Comparison of ENCODE assay signal across 7 cellular contexts in genomic region chr12:120367252-120367923, GRCh38. TPM values are rescaled to one million over a fixed set of nuclear protein-coding genes. Genes with fewer than 3 reads are reported as not detected.
DNase-seq lines count a peak whose midpoint lies in the region; ATAC-seq and TF ChIP-seq lines count a peak whose summit lies in the region.

No MANE protein-coding gene starts in this region.

- peak; percentile 53 for ATAC-seq in omental fat pad (ENCODE audit: low FRiP score)
- ATAC-seq in GM19324 (IDR thresholded peaks at IDR 0.05; ENCODE audit: low FRiP score, unreplicated experiment) = no peak

- DNase-seq in NCI-H2227 (lab: John Stamatoyannopoulos, UW; ENCODE audit: unreplicated experiment) = peak; percentile 58
- DNase-seq in ecto neural progenitor cell (ENCODE audit: low spot score) = peak; percentile 79
- no peak for DNase-seq in omental fat pad (ENCODE audit: low spot score)
- DNase-seq in NOMO-1 treated with dmso at 0.1 percent for 144 hours (lab: John Stamatoyannopoulos, UW; ENCODE audit: unreplicated experiment) = no peak
- no peak for DNase-seq in NCI-H2196 (lab: John Stamatoyannopoulos, UW; ENCODE audit: unreplicated experiment)

- peak; percentile 34; the same call in 1 of the 2 replicates for TF ChIP-seq CTCF in GM12874 (IDR thresholded peaks at IDR 0.05; ENCODE audit: insufficient read depth, low read depth, low read length)
- TF ChIP-seq CTCF in omental fat pad (IDR thresholded peaks at IDR 0.05) = no peak

RNA-seq across cellular contexts. Expression of gene MSI1, which starts 1.6 kb away (rescaled TPM):
- total RNA-seq in omental fat pad = 1 to 10 TPM in 1 of 4 donors, under 1 TPM in 2, not detected in 1; 0.13 to 2.0 (median 0.37) TPM

RNA-seq across cellular contexts. Expression of gene PLA2G1B, which starts 39.8 kb away (rescaled TPM):
- total RNA-seq in omental fat pad = not detected

Comparison
In these comparisons a context has a peak if more than half of its experiments do, and no peak if none do; other contexts are left out.
1. DNase-seq: peak in NCI-H2227 (single experiment) and ecto neural progenitor cell (single experiment); none in omental fat pad (single experiment), NOMO-1 treated with dmso at 0.1 percent for 144 hours (single experiment) and NCI-H2196 (single experiment).